In the genomic region with DNA sequence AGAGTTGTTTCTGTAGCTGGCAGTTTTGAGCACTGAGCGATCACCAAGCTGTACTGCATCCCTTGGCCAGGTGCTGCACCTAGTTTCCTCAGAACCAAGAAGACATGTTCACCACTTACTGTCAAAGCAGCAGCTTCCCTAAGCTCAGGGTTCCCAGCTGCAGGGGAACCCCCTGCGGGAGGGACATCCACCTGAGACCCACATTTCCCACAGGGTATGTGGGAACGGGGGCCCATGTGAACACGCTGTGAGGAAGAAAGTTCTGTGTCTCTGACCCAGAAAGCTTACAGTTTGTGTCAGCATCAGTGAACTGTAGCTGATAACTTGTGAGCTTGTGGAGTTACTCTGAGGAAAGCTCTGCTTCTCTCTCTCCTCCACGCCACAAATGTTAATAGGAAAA, we compare ENCODE assay signal across 33 cellular contexts.
"Had no signal": no experiment of that assay in that cellular context is flagged by ENCODE, and none has a peak within 500 bp of the region (broad histone marks: within the 10 kb centered on the region; RNA-seq: fewer than 3 reads in every experiment).

No MANE protein-coding gene starts in this region.

- H3K27me3 ChIP-seq: left lung, neural progenitor cell, neutrophil, pancreas, stomach, testis, thyroid gland, uterus had no signal

- H3K27ac Mint-ChIP-seq: immature natural killer cell; mesothelial cell of epicardium; naive B cell; natural killer cell; nephron progenitor cell; neural progenitor cell; stimulated activated naive B cell treated with anti-CD40 and anti-IgM and Interleukin-4, amounts not matched to agents 10 μg/mL and 1 μg/mL and 100 μg/mL, for 72 hours; type B pancreatic cell had no signal

- H3K36me3 Mint-ChIP-seq: immature natural killer cell; naive B cell; natural killer cell; neural progenitor cell; stimulated activated naive B cell treated with anti-CD40 and anti-IgM and Interleukin-4, amounts not matched to agents 10 μg/mL and 1 μg/mL and 100 μg/mL, for 72 hours; type B pancreatic cell had no signal

- H3K4me1 Mint-ChIP-seq: immature natural killer cell; naive B cell; natural killer cell; stimulated activated naive B cell treated with anti-CD40 and anti-IgM and Interleukin-4, amounts not matched to agents 10 μg/mL and 1 μg/mL and 100 μg/mL, for 72 hours had no signal

- H3K4me3 Mint-ChIP-seq: immature natural killer cell; mesothelial cell of epicardium; naive B cell; natural killer cell; nephron progenitor cell; neural progenitor cell; stimulated activated naive B cell treated with anti-CD40 and anti-IgM and Interleukin-4, amounts not matched to agents 10 μg/mL and 1 μg/mL and 100 μg/mL, for 72 hours; type B pancreatic cell had no signal

- H2AFZ ChIP-seq: neural progenitor cell had no signal

- DNase-seq: hypothalamus; immature natural killer cell; kidney; left colon; left lung; lower lobe of right lung; mammary epithelial cell; mesendoderm; naive B cell; natural killer cell; nephron progenitor cell; occipital lobe; pancreas; posterior cingulate gyrus; retina; right cardiac atrium; stimulated activated CD4-positive, alpha-beta T cell treated with anti-CD3 and anti-CD28 coated beads, Interleukin-12 subunit alpha, Interleukin-12 subunit beta, amount 100 ng/mL, for 4 hours; stimulated activated CD4-positive, alpha-beta T cell treated with anti-CD3 and anti-CD28 coated beads, Interleukin-15, amount 100 ng/mL, for 24 hours; stimulated activated CD4-positive, alpha-beta T cell treated with anti-CD3 and anti-CD28 coated beads, Interleukin-2, amount 100 ng/mL, for 24 hours; stimulated activated CD4-positive, alpha-beta T cell treated with anti-CD3 and anti-CD28 coated beads, Interleukin-4, amount 100 ng/mL, for 1 hour; stimulated activated naive B cell treated with anti-CD40 and anti-IgM and Interleukin-4, amounts not matched to agents 10 μg/mL and 1 μg/mL and 100 μg/mL, for 72 hours; stimulated activated naive CD8-positive, alpha-beta T cell treated with anti-CD3 and anti-CD28 coated beads, Interleukin-15, Interleukin-2, amounts not matched to agents 100 U/mL and 50 U/mL, for 24 hours; stomach; testis; thyroid gland; uterus had no signal

- H3K4me2 ChIP-seq: neural progenitor cell had no signal

- H3K27ac ChIP-seq: left lung, lower lobe of right lung, neural progenitor cell, neutrophil, pancreas, prostate gland, skin epidermis, stomach, testis, thyroid gland, uterus had no signal

- H3K4me3 ChIP-seq: left lung, lower lobe of right lung, neural progenitor cell, pancreas, prostate gland, skin epidermis, stomach, testis, thyroid gland, uterus had no signal

- H3K9me3 Mint-ChIP-seq: nephron progenitor cell, type B pancreatic cell had no signal

- H3K27me3 Mint-ChIP-seq: type B pancreatic cell had no signal

- H3K9ac ChIP-seq: neural progenitor cell had no signal

- H3K36me3 ChIP-seq: left lung, lower lobe of right lung, neural progenitor cell, neutrophil, pancreas, prostate gland, stomach, thyroid gland, uterus had no signal

- H3K4me1 ChIP-seq: left lung, lower lobe of right lung, pancreas, prostate gland, stomach, testis, thyroid gland, uterus had no signal

- ATAC-seq: left colon; left lung; lower lobe of right lung; natural killer cell; pancreas; right cardiac atrium; sciatic nerve; stimulated activated naive CD8-positive, alpha-beta T cell treated with anti-CD3 and anti-CD28 coated beads, Interleukin-15, Interleukin-2, amounts not matched to agents 100 U/mL and 50 U/mL, for 24 hours had no signal

- H3K9me3 ChIP-seq: left lung, lower lobe of right lung, neutrophil, pancreas, prostate gland, stomach, testis, thyroid gland, uterus had no signal
